In genomic region chr14:65412881-65413738, GRCh38 we compare ENCODE assay signal across 1 cellular context.
TF ChIP-seq lines count a peak whose summit lies in the region.

No MANE protein-coding gene starts in this region.

TF ChIP-seq in HepG2, 621 proteins besides CTCF, POLR2A, EP300 and RAD21 (continued from another document):
- TF ChIP-seq, protein P1, sequence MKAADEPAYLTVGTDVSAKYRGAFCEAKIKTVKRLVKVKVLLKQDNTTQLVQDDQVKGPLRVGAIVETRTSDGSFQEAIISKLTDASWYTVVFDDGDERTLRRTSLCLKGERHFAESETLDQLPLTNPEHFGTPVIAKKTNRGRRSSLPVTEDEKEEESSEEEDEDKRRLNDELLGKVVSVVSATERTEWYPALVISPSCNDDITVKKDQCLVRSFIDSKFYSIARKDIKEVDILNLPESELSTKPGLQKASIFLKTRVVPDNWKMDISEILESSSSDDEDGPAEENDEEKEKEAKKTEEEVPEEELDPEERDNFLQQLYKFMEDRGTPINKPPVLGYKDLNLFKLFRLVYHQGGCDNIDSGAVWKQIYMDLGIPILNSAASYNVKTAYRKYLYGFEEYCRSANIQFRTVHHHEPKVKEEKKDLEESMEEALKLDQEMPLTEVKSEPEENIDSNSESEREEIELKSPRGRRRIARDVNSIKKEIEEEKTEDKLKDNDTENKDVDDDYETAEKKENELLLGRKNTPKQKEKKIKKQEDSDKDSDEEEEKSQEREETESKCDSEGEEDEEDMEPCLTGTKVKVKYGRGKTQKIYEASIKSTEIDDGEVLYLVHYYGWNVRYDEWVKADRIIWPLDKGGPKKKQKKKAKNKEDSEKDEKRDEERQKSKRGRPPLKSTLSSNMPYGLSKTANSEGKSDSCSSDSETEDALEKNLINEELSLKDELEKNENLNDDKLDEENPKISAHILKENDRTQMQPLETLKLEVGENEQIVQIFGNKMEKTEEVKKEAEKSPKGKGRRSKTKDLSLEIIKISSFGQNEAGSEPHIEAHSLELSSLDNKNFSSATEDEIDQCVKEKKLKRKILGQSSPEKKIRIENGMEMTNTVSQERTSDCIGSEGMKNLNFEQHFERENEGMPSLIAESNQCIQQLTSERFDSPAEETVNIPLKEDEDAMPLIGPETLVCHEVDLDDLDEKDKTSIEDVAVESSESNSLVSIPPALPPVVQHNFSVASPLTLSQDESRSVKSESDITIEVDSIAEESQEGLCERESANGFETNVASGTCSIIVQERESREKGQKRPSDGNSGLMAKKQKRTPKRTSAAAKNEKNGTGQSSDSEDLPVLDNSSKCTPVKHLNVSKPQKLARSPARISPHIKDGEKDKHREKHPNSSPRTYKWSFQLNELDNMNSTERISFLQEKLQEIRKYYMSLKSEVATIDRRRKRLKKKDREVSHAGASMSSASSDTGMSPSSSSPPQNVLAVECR (CRISPR knock-in tag; IDR thresholded peaks at IDR 0.05; ENCODE audit: borderline replicate concordance), result 0 out of 2 replicates have a peak, but pooled peaks have one; percentile 9
- no peak for TF ChIP-seq RFX5 (IDR thresholded peaks at IDR 0.05; ENCODE audit: low read depth, low read length)
- TF ChIP-seq, protein P2, sequence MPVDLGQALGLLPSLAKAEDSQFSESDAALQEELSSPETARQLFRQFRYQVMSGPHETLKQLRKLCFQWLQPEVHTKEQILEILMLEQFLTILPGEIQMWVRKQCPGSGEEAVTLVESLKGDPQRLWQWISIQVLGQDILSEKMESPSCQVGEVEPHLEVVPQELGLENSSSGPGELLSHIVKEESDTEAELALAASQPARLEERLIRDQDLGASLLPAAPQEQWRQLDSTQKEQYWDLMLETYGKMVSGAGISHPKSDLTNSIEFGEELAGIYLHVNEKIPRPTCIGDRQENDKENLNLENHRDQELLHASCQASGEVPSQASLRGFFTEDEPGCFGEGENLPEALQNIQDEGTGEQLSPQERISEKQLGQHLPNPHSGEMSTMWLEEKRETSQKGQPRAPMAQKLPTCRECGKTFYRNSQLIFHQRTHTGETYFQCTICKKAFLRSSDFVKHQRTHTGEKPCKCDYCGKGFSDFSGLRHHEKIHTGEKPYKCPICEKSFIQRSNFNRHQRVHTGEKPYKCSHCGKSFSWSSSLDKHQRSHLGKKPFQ (CRISPR knock-in tag; IDR thresholded peaks at IDR 0.05; ENCODE audit: insufficient replicate concordance), result no peak
- no peak for TF ChIP-seq TOE1 (CRISPR knock-in tag; IDR thresholded peaks at IDR 0.05)
- peak; percentile 30; the same call in 1 of the 2 replicates for TF ChIP-seq HNF1B (CRISPR knock-in tag; IDR thresholded peaks at IDR 0.05)
